21 cellular contexts compared by ENCODE assay signal in the genomic region with DNA sequence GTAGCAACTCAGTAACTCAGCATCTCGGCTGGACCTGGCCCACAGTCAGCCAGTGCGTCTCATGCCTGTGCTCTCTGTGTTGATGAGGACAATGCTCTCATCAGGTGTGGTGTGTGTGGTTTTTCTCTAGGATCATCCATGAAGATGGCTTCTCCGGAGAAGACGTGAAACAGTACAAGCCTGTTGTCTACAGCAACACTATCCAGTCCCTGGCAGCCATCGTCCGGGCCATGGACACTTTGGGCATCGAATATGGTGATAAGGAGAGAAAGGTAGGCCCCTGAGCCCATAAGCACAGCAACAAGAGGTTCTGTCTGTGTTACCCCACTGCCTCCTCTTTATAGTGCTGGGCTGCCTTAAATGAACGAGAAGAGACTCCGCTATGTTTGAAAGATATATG.
A peak's percentile ranks its signal among the peaks of the same experiment; 100 is the strongest.
DNase-seq lines count a peak whose midpoint lies in the region; ATAC-seq and TF ChIP-seq lines count a peak whose summit lies in the region.
"Had no signal": no experiment of that assay in that cellular context is flagged by ENCODE, and none has a peak within 500 bp of the region (broad histone marks: within the 10 kb centered on the region; RNA-seq: fewer than 3 reads in every experiment).

No MANE protein-coding gene starts in this region.

- no peak overlapping the region for H3K4me3 Mint-ChIP-seq in neural progenitor cell
- H3K4me3 Mint-ChIP-seq: CD4-positive, CD25-positive, alpha-beta regulatory T cell; CD8-positive, alpha-beta memory T cell; IgD-negative memory B cell had no signal

- H3K27me3 ChIP-seq in neural progenitor cell (no peaks in the 10 kb centered on the region), rectal smooth muscle tissue (ENCODE audit: control insufficient read depth, insufficient read depth, low read length) (no peaks in the 10 kb centered on the region)
- H3K27me3 ChIP-seq: BE2C had no signal

- TF ChIP-seq CTCF in neural progenitor cell (IDR thresholded peaks at IDR 0.05): no peak

- DNase-seq in caudate nucleus (lab: John Stamatoyannopoulos, UW): no peak
- DNase-seq in neural progenitor cell (ENCODE audit: low spot score): no peak
- DNase-seq in activated CD4-positive, alpha-beta T cell treated with anti-CD3 and anti-CD28 coated beads, Interleukin-2, amount 50 U/mL, for 48 hours: no peak
- DNase-seq: BE2C; C1 segment of cervical spinal cord; CD4-positive, CD25-positive, alpha-beta regulatory T cell; CD8-positive, alpha-beta memory T cell; COR-L47; DMS 273 treated with DMSO at 0.1 percent for 48 hours; DMS53; DND-41; GM23248; HCEC 1CT had no signal

- peaks cover 20% of the 10 kb centered on the region for H3K27me3 Mint-ChIP-seq in neural progenitor cell (ENCODE audit: insufficient read depth, low read depth)
- H3K27me3 Mint-ChIP-seq: CD8-positive, alpha-beta memory T cell had no signal

- peaks cover 4% of the 10 kb centered on the region for H3K9me3 ChIP-seq in neural progenitor cell (ENCODE audit: low read depth)
- H3K9me3 ChIP-seq: BE2C had no signal

- H3K4me1 ChIP-seq in neural progenitor cell: peaks cover 24% of the 10 kb centered on the region
- H3K4me1 ChIP-seq in rectal smooth muscle tissue (ENCODE audit: control insufficient read depth, insufficient read depth, low read length): peaks cover 17% of the 10 kb centered on the region
- H3K4me1 ChIP-seq: BE2C had no signal

- ATAC-seq in HG02798 (IDR thresholded peaks at IDR 0.05; ENCODE audit: poor library complexity, unreplicated experiment): no peak
- ATAC-seq in SK-N-SH treated with all-trans-retinoic acid at 6 μM for 48 hours: no peak
- no peak for ATAC-seq in GM18519 (IDR thresholded peaks at IDR 0.05; ENCODE audit: low FRiP score, unreplicated experiment)
- ATAC-seq: GM12878, HepG2 had no signal

- H3K9me3 Mint-ChIP-seq in neural progenitor cell: peaks cover 16% of the 10 kb centered on the region
- H3K9me3 Mint-ChIP-seq: CD8-positive, alpha-beta memory T cell had no signal

- H3K36me3 ChIP-seq in neural progenitor cell: no peaks in the 10 kb centered on the region
- no peaks in the 10 kb centered on the region for H3K36me3 ChIP-seq in rectal smooth muscle tissue (ENCODE audit: control insufficient read depth, insufficient read depth, low read length)

- no peak overlapping the region for H3K4me2 ChIP-seq in neural progenitor cell

- H3K79me2 ChIP-seq in neural progenitor cell (ENCODE audit: low read depth): no peaks in the 10 kb centered on the region

- H3K36me3 Mint-ChIP-seq in neural progenitor cell: peaks cover 11% of the 10 kb centered on the region
- H3K36me3 Mint-ChIP-seq: CD4-positive, CD25-positive, alpha-beta regulatory T cell; IgD-negative memory B cell had no signal

- H3K9ac ChIP-seq in neural progenitor cell (no peak overlapping the region), rectal smooth muscle tissue (ENCODE audit: low read length) (no peak overlapping the region)
- H3K9ac ChIP-seq: GM23248 had no signal

- no peaks in the 10 kb centered on the region for H4K20me1 ChIP-seq in neural progenitor cell (ENCODE audit: low read depth)

- H3K4me3 ChIP-seq in neural progenitor cell (no peak overlapping the region), rectal smooth muscle tissue (ENCODE audit: low read length) (no peak overlapping the region)
- H3K4me3 ChIP-seq: GM12878, GM23248 had no signal

- peak overlapping the region; percentile 85 for H3K27ac ChIP-seq in caudate nucleus (ENCODE audit: low read depth, low read length)
- H3K27ac ChIP-seq in neural progenitor cell: no peak overlapping the region
- H3K27ac ChIP-seq in rectal smooth muscle tissue (ENCODE audit: low read depth, low read length): peak overlapping the region; percentile 18
- peak overlapping the region; percentile 86 for H3K27ac ChIP-seq in temporal lobe (ENCODE audit: low read depth, low read length)
- H3K27ac ChIP-seq: GM23248 had no signal

- H3F3A ChIP-seq in neural progenitor cell (ENCODE audit: low read depth): peaks cover 14% of the 10 kb centered on the region

- H3K27ac Mint-ChIP-seq in neural progenitor cell: peak overlapping the region; percentile 30
- H3K27ac Mint-ChIP-seq: CD4-positive, CD25-positive, alpha-beta regulatory T cell; IgD-negative memory B cell had no signal

- no peak overlapping the region for H2AFZ ChIP-seq in neural progenitor cell (replicated peaks)
- H2AFZ ChIP-seq: GM23248 had no signal

- peaks cover 37% of the 10 kb centered on the region for H3K4me1 Mint-ChIP-seq in neural progenitor cell

TF ChIP-seq in SK-N-SH treated with all-trans-retinoic acid at 6 μM for 48 hours, 23 proteins besides CTCF, POLR2A, EP300 and RAD21:
- no peak for TF ChIP-seq BACH2 (CRISPR knock-in tag; IDR thresholded peaks at IDR 0.05; ENCODE audit: borderline replicate concordance)
- TF ChIP-seq TOX (CRISPR knock-in tag; IDR thresholded peaks at IDR 0.05; ENCODE audit: borderline replicate concordance): no peak
- TF ChIP-seq, protein P1, sequence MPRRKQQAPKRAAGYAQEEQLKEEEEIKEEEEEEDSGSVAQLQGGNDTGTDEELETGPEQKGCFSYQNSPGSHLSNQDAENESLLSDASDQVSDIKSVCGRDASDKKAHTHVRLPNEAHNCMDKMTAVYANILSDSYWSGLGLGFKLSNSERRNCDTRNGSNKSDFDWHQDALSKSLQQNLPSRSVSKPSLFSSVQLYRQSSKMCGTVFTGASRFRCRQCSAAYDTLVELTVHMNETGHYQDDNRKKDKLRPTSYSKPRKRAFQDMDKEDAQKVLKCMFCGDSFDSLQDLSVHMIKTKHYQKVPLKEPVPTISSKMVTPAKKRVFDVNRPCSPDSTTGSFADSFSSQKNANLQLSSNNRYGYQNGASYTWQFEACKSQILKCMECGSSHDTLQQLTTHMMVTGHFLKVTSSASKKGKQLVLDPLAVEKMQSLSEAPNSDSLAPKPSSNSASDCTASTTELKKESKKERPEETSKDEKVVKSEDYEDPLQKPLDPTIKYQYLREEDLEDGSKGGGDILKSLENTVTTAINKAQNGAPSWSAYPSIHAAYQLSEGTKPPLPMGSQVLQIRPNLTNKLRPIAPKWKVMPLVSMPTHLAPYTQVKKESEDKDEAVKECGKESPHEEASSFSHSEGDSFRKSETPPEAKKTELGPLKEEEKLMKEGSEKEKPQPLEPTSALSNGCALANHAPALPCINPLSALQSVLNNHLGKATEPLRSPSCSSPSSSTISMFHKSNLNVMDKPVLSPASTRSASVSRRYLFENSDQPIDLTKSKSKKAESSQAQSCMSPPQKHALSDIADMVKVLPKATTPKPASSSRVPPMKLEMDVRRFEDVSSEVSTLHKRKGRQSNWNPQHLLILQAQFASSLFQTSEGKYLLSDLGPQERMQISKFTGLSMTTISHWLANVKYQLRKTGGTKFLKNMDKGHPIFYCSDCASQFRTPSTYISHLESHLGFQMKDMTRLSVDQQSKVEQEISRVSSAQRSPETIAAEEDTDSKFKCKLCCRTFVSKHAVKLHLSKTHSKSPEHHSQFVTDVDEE (CRISPR knock-in tag; IDR thresholded peaks at IDR 0.05): no peak
- no peak for TF ChIP-seq ZFP30 (CRISPR knock-in tag; IDR thresholded peaks at IDR 0.05)
- no peak for TF ChIP-seq ARNTL (CRISPR knock-in tag; IDR thresholded peaks at IDR 0.05; ENCODE audit: borderline replicate concordance, low read depth)
- no peak for TF ChIP-seq OSR1 (CRISPR knock-in tag; IDR thresholded peaks at IDR 0.05)
- no peak for TF ChIP-seq ZNF8 (CRISPR knock-in tag; IDR thresholded peaks at IDR 0.05)
